ENCODE assay signal across 12 cellular contexts in genomic region chr4:90293320-90293719, GRCh38.
DNase-seq lines count a peak whose midpoint lies in the region; ATAC-seq, FAIRE-seq and TF ChIP-seq lines count a peak whose summit lies in the region.
"Had no signal": no experiment of that assay in that cellular context is flagged by ENCODE, and none has a peak within 500 bp of the region (broad histone marks: within the 10 kb centered on the region; RNA-seq: fewer than 3 reads in every experiment).

No MANE protein-coding gene starts in this region.

- peak; percentile 28 for TF ChIP-seq CTCF in DND-41 (IDR thresholded peaks at IDR 0.05; ENCODE audit: borderline replicate concordance, extremely low read depth, low read length, poor library complexity, severe bottlenecking)

- DNase-seq in DND-41: no peak
- peak; percentile 16 to 29 for DNase-seq in Kasumi-1 (lab: John Stamatoyannopoulos, UW)
- DNase-seq in naive B cell: peak; percentile 7
- DNase-seq in OCI-M2 (lab: John Stamatoyannopoulos, UW; ENCODE audit: unreplicated experiment): no peak
- DNase-seq: H7; NCI-H748 treated with DMSO at 0.1 percent for 48 hours; sigmoid colon; stimulated activated naive CD4-positive, alpha-beta T cell treated with Interleukin-2 at 50 U/mL for 16 hours had no signal

- no peaks in the 10 kb centered on the region for H3K36me3 ChIP-seq in DND-41 (ENCODE audit: insufficient read depth, low read length)
- H3K36me3 ChIP-seq: sigmoid colon had no signal

- peaks cover 0 to 6% (median 0%) of the 10 kb centered on the region in 3 donors for H3K4me1 Mint-ChIP-seq in naive B cell

- no peaks in the 10 kb centered on the region for H3K9me3 ChIP-seq in DND-41 (ENCODE audit: insufficient read depth, low read length, severe bottlenecking)
- H3K9me3 ChIP-seq: sigmoid colon had no signal

- H3K4me3 Mint-ChIP-seq in naive B cell: no peak overlapping the region

- peak; percentile 97 for FAIRE-seq in colon (lab: Jason Lieb, UNC)

- H3K4me2 ChIP-seq in DND-41 (ENCODE audit: insufficient read depth, low read length): no peak overlapping the region

- no peak overlapping the region for H3K9ac ChIP-seq in DND-41 (ENCODE audit: low read depth, low read length)

- H4K20me1 ChIP-seq in DND-41 (ENCODE audit: insufficient read depth, low read length): no peaks in the 10 kb centered on the region

- no peaks in the 10 kb centered on the region for H3K36me3 Mint-ChIP-seq in naive B cell

- no peak overlapping the region for H3K27ac Mint-ChIP-seq in naive B cell

- ATAC-seq in DND-41 (ENCODE audit: insufficient read depth, low read depth) (no peak), naive B cell (ENCODE audit: low read depth in 2 of 2) (no peak), HG03571 (IDR thresholded peaks at IDR 0.05; ENCODE audit: unreplicated experiment) (no peak), GM18511 (IDR thresholded peaks at IDR 0.05; ENCODE audit: unreplicated experiment) (no peak), GM21529 (IDR thresholded peaks at IDR 0.05; ENCODE audit: unreplicated experiment) (no peak)

- no peaks in the 10 kb centered on the region for H3K27me3 ChIP-seq in DND-41 (ENCODE audit: insufficient read depth, low read length, poor library complexity)
- H3K27me3 ChIP-seq: sigmoid colon had no signal

- no peak overlapping the region for H3K4me3 ChIP-seq in DND-41 (ENCODE audit: low read depth in 1 of 2, low read length in 2 of 2)
- H3K4me3 ChIP-seq: sigmoid colon had no signal

- no peaks in the 10 kb centered on the region for H3K27me3 Mint-ChIP-seq in naive B cell

- no peak overlapping the region for H3K27ac ChIP-seq in DND-41 (ENCODE audit: low read length)
- H3K27ac ChIP-seq: sigmoid colon had no signal

- H3K9me3 Mint-ChIP-seq in naive B cell: peaks cover 0 to 2% (median 0%) of the 10 kb centered on the region in 7 donors

- H3K4me1 ChIP-seq in DND-41 (ENCODE audit: insufficient read depth, low read length): no peaks in the 10 kb centered on the region
- H3K4me1 ChIP-seq: sigmoid colon had no signal

- no peak overlapping the region for H2AFZ ChIP-seq in DND-41 (ENCODE audit: low read depth, low read length)

- no peaks in the 10 kb centered on the region for H3K79me2 ChIP-seq in DND-41 (ENCODE audit: insufficient read depth, low read length)

Comparison
In these comparisons a context has a peak if more than half of its experiments do, and no peak if none do; other contexts are left out.
1. DNase-seq: peak in Kasumi-1 (2 of 2) and naive B cell (single experiment); none in DND-41 (single experiment) and OCI-M2 (single experiment).